Comparison of ENCODE assay signal across 13 cellular contexts in the genomic region with DNA sequence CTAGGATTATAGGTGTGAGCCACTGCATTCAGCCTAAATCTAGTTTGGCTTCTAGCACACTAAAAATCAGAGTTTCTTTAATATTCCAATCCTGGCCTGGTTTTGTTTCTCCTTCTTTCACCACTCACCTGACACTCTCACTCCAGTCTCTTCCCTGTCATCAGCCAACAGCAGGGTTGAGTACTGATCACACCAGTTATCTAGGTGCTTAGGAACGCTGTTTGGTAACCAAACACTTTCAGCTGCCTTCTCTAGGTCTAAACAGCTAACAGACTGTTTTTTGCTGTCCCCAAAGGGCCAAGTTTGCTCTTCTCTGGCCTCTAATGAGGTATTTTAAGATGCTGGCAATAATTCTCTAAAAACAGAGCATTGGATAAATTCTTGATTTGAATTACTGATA. TPM values are rescaled to one million over a fixed set of nuclear protein-coding genes. Genes with fewer than 3 reads are reported as not detected.
DNase-seq lines count a peak whose midpoint lies in the region; ATAC-seq and TF ChIP-seq lines count a peak whose summit lies in the region.
"Had no signal": no experiment of that assay in that cellular context is flagged by ENCODE, and none has a peak within 500 bp of the region (broad histone marks: within the 10 kb centered on the region; RNA-seq: fewer than 3 reads in every experiment).

No MANE protein-coding gene starts in this region.

- H3K27ac Mint-ChIP-seq in immature natural killer cell: peak overlapping the region in 1 of 6 donors; percentile 7
- H3K27ac Mint-ChIP-seq: activated naive CD4-positive, alpha-beta T cell treated with anti-CD3 and anti-CD28 coated beads, Interleukin-2, amount 50 U/mL, for 72 hours; dendritic cell treated with granulocyte-macrophage colony-stimulating factor and Interleukin-4, amounts not matched to agents 40 ng/mL and 50 ng/mL, for 4 days; stimulated activated memory B cell treated with anti-CD40 and anti-IgM and Interleukin-4, amounts not matched to agents 10 μg/mL and 1 μg/mL and 100 μg/mL, for 72 hours had no signal

- H3K27me3 ChIP-seq in body of pancreas: no peaks in the 10 kb centered on the region
- H3K27me3 ChIP-seq: SJSA1 had no signal

- H3K36me3 Mint-ChIP-seq in immature natural killer cell: no peaks in the 10 kb centered on the region
- H3K36me3 Mint-ChIP-seq: activated naive CD4-positive, alpha-beta T cell treated with anti-CD3 and anti-CD28 coated beads, Interleukin-2, amount 50 U/mL, for 72 hours; stimulated activated memory B cell treated with anti-CD40 and anti-IgM and Interleukin-4, amounts not matched to agents 10 μg/mL and 1 μg/mL and 100 μg/mL, for 72 hours had no signal

- H3K27ac ChIP-seq in body of pancreas: no peak overlapping the region
- H3K27ac ChIP-seq: neutrophil, SJSA1 had no signal

- intact Hi-C loops in body of pancreas (cut with DNase I): no loop called here

- DNase-seq in OCI-M1 (lab: John Stamatoyannopoulos, UW) (peak; percentile 34), immature natural killer cell (no peak), body of pancreas (no peak), kidney glomerular epithelial cell (lab: John Stamatoyannopoulos, UW) (no peak)
- no peak for DNase-seq in stimulated activated CD4-positive, alpha-beta T cell treated with anti-CD3 and anti-CD28 coated beads, Interleukin-4, amount 100 ng/mL, for 24 hours
- DNase-seq: left colon had no signal

- no peak for TF ChIP-seq POLR2A in body of pancreas (IDR thresholded peaks at IDR 0.05)

- H3K4me1 ChIP-seq in body of pancreas: no peaks in the 10 kb centered on the region
- H3K4me1 ChIP-seq: SJSA1 had no signal

- no peaks in the 10 kb centered on the region for H3K9me3 ChIP-seq in body of pancreas
- H3K9me3 ChIP-seq: neutrophil, SJSA1 had no signal

- no peak overlapping the region for H3K4me3 ChIP-seq in body of pancreas
- H3K4me3 ChIP-seq: SJSA1 had no signal

- peak overlapping the region in 3 of 5 donors; percentile 43 to 68 (median 60) for H3K4me3 Mint-ChIP-seq in immature natural killer cell
- H3K4me3 Mint-ChIP-seq: dendritic cell treated with granulocyte-macrophage colony-stimulating factor and Interleukin-4, amounts not matched to agents 40 ng/mL and 50 ng/mL, for 4 days; stimulated activated memory B cell treated with anti-CD40 and anti-IgM and Interleukin-4, amounts not matched to agents 10 μg/mL and 1 μg/mL and 100 μg/mL, for 72 hours had no signal

- ATAC-seq in GM18498 (IDR thresholded peaks at IDR 0.05; ENCODE audit: unreplicated experiment): peak; percentile 47
- peak; percentile 31 for ATAC-seq in GM21529 (IDR thresholded peaks at IDR 0.05; ENCODE audit: unreplicated experiment)
- ATAC-seq in body of pancreas: no peak
- ATAC-seq: left colon; stimulated activated memory B cell treated with anti-CD40 and anti-IgM and Interleukin-4, amounts not matched to agents 10 μg/mL and 1 μg/mL and 100 μg/mL, for 72 hours had no signal

- no peaks in the 10 kb centered on the region for H3K36me3 ChIP-seq in body of pancreas (replicated peaks in 1 of 2; ENCODE audit: insufficient read depth in 1 of 2, low read depth in 2 of 2)
- H3K36me3 ChIP-seq: neutrophil, SJSA1 had no signal

- no peaks in the 10 kb centered on the region for H3K9me3 Mint-ChIP-seq in immature natural killer cell
- H3K9me3 Mint-ChIP-seq: activated naive CD4-positive, alpha-beta T cell treated with anti-CD3 and anti-CD28 coated beads, Interleukin-2, amount 50 U/mL, for 72 hours; dendritic cell treated with granulocyte-macrophage colony-stimulating factor and Interleukin-4, amounts not matched to agents 40 ng/mL and 50 ng/mL, for 4 days had no signal

- WGBS in body of pancreas, 2 donors: 40 to 63% methylated on average over 1 of the region's 1 CpG

- no peak for TF ChIP-seq CTCF in body of pancreas (IDR thresholded peaks at IDR 0.05)

- H3K4me1 Mint-ChIP-seq in immature natural killer cell: peaks cover 16 to 20% of the 10 kb centered on the region in 2 donors

- peaks cover 2 to 9% (median 6%) of the 10 kb centered on the region in 3 donors for H3K27me3 Mint-ChIP-seq in immature natural killer cell (ENCODE audit: low read depth in 3 of 3)

RNA-seq across cellular contexts. Expression of gene FRRS1, which starts 17.7 kb away (rescaled TPM):
- under 1 TPM in 1 of 3 donors, not detected in 2; 0.10 TPM for polyA plus RNA-seq in immature natural killer cell
- total RNA-seq in body of pancreas: 1 to 10 TPM; 2.0 to 2.3 TPM
